ENCODE assay signal across 1 cellular context in the genomic region with DNA sequence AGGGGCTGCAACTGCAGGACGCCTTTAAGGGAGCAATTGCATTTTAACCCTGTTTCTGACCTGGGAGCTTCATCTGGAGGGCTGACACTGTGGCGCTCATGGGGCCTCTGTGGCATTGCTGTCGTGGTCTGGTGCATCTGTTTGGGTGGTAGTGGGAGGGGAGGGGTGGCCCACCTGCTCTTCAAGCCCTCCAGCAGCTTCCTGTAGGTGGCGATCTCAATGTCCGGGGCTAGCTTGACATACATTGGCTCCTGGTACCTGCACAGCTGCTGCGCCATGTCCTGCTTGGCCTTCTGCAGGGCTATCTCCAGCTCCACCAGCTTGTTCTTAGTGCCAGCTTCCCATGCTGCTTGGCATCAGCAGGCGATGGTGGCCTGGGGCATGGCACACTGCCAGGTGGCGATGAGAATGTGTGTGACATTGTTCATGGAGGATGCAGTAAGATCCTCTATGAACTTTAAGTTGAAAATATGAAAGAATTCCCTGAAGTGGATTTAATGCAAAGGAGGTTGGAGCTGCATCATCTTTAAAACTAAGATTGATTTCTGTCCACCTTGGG.
TF ChIP-seq lines count a peak whose summit lies in the region.

No MANE protein-coding gene starts in this region.

TF ChIP-seq in K562, 482 proteins besides CTCF, POLR2A, EP300 and RAD21:
- TF ChIP-seq ZNF133 (CRISPR knock-in tag; IDR thresholded peaks at IDR 0.05) (no peak), MEF2D (tag; conservative IDR thresholded peaks at IDR 0.05; ENCODE audit: low read depth) (no peak), NFIC (IDR thresholded peaks at IDR 0.05) (0 out of 2 replicates have a peak, but pooled peaks have one; percentile 15), ZKSCAN1 (IDR thresholded peaks at IDR 0.05; ENCODE audit: low read depth, low read length) (no peak)
